In the genomic region with DNA sequence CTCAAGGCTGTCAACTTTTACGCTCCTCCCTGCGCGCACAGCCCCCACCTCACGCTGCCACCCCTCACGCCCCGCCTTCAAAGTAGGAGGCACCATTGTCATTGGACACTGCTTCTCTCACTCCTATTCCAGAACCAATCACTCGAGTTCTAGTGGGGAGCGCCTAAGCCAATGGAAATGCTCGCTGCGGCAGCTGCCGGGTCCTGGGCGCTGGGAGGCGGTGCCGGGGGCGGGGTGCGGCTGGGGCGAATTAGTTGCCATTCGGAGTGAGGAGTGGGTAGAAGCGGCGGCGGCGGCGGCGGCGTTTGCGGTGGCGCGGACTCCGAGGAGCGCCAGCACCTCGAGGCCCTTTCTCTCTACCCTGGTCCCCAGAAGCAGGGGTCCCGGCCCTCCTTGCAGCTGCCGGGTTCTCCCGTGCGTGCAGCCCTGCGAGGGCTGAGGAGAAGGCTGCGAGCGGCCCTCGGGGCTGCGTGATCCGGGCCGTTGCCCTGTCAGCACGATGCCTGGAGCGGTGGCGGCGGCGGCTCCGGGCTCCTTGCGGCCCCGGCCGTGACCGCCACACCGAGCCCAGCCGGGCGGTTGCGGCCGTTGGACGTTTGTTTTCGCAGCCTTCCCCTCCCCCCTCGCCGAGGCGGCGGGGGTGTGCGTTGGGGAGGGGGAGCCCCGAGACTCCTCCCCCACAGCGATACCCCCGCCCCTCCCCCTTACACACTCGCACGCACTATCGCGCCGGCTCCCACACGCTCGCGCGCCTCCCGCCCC, we compare ENCODE assay signal across 8 cellular contexts. TPM values are rescaled to one million over a fixed set of nuclear protein-coding genes. Genes with fewer than 3 reads are reported as not detected.
DNase-seq lines count a peak whose midpoint lies in the region; TF ChIP-seq lines count a peak whose summit lies in the region.

Gene GLCCI1, plus strand, starts transcription at position 253 of the 762 bp plus-strand sequence. CDS start 555 bp downstream, outside the sequence.

- H2AFZ ChIP-seq in MM.1S (ENCODE audit: low read length) (peak within 1 kb of the TSS; percentile 40), neural cell (ENCODE audit: low read depth, low read length) (peak within 1 kb of the TSS; percentile 46)

- H3K27me3 ChIP-seq in HAP-1 (ENCODE audit: low read depth), result no peaks in the 10 kb centered on the region
- H3K27me3 ChIP-seq in MM.1S (replicated peaks; ENCODE audit: insufficient read depth, low read length), result no peaks in the 10 kb centered on the region
- no peaks in the 10 kb centered on the region for H3K27me3 ChIP-seq in neural cell (ENCODE audit: insufficient read depth, low read depth, low read length)
- H3K27me3 ChIP-seq in stomach, result no peaks in the 10 kb centered on the region

- TF ChIP-seq EP300 in neural cell (conservative IDR thresholded peaks at IDR 0.05; ENCODE audit: poor library complexity, severe bottlenecking) (peak; percentile 63), stomach (IDR thresholded peaks at IDR 0.05) (no peak)

- H3K27ac ChIP-seq in MM.1S (ENCODE audit: low read length) (peak within 1 kb of the TSS; percentile 83), neural cell (ENCODE audit: low read length) (peak within 1 kb of the TSS; percentile 91), stomach (peak within 1 kb of the TSS; percentile 96 to 99 (median 98))

- in situ Hi-C loops in HAP-1 (cut with MboI; ENCODE audit: low sequenced_read_pairs), result no loop called here

- H3K9me3 ChIP-seq in ES-I3 (ENCODE audit: control insufficient read depth, insufficient read depth, low read length) (no peaks in the 10 kb centered on the region), HAP-1 (no peaks in the 10 kb centered on the region), MM.1S (replicated peaks; ENCODE audit: insufficient read depth, low read length) (no peaks in the 10 kb centered on the region), neural cell (ENCODE audit: low read length) (no peaks in the 10 kb centered on the region), stomach (no peaks in the 10 kb centered on the region)

- peak within 1 kb of the TSS; percentile 69 for H3K4me2 ChIP-seq in MM.1S (ENCODE audit: low read depth, low read length)
- H3K4me2 ChIP-seq in neural cell (ENCODE audit: low read length), result peak within 1 kb of the TSS; percentile 57

- no peaks in the 10 kb centered on the region for H3K36me3 ChIP-seq in ES-I3 (ENCODE audit: insufficient read depth, low read length)
- H3K36me3 ChIP-seq in HAP-1 (replicated peaks), result no peaks in the 10 kb centered on the region
- no peaks in the 10 kb centered on the region for H3K36me3 ChIP-seq in MM.1S (replicated peaks; ENCODE audit: insufficient read depth, low read length)
- H3K36me3 ChIP-seq in neural cell (ENCODE audit: insufficient read depth, low read length), result no peaks in the 10 kb centered on the region
- H3K36me3 ChIP-seq in stomach, result no peaks in the 10 kb centered on the region

- TF ChIP-seq CTCF in MM.1S (IDR thresholded peaks at IDR 0.05; ENCODE audit: low read length) (no peak), fibroblast of villous mesenchyme (IDR thresholded peaks at IDR 0.05; ENCODE audit: insufficient read depth, low read depth, low read length) (no peak), neural cell (IDR thresholded peaks at IDR 0.05; ENCODE audit: poor library complexity, severe bottlenecking) (peak; percentile 36), stomach (IDR thresholded peaks at IDR 0.05) (no peak)

- H3K79me2 ChIP-seq in MM.1S (ENCODE audit: low read length) (peaks cover 47% of the 10 kb centered on the region), neural cell (replicated peaks; ENCODE audit: insufficient read depth, low read length) (peaks cover 35% of the 10 kb centered on the region)

- intact Hi-C loops in stomach (cut with DNase I; ENCODE audit: low total_unique reads), result no loop called here

- H3K4me1 ChIP-seq in ES-I3 (ENCODE audit: insufficient read depth, low read length), result peaks cover 25% of the 10 kb centered on the region
- H3K4me1 ChIP-seq in HAP-1, result peaks cover 16% of the 10 kb centered on the region
- H3K4me1 ChIP-seq in MM.1S (ENCODE audit: low read length), result peaks cover 31% of the 10 kb centered on the region; the same call in 1 of the 2 replicates
- H3K4me1 ChIP-seq in stomach, result peaks cover 0 to 43% (median 26%) of the 10 kb centered on the region in 4 donors

- H4K20me1 ChIP-seq in MM.1S (ENCODE audit: insufficient read depth, low read length) (peaks cover 6% of the 10 kb centered on the region; the same call in 1 of the 2 replicates), neural cell (ENCODE audit: insufficient read depth) (no peaks in the 10 kb centered on the region)

- H3K9ac ChIP-seq in ES-I3 (ENCODE audit: low read depth, low read length) (peak within 1 kb of the TSS; percentile 86), MM.1S (ENCODE audit: low read length) (peak within 1 kb of the TSS; percentile 90), neural cell (ENCODE audit: low read length) (peak within 1 kb of the TSS; percentile 94)

- H3F3A ChIP-seq in MM.1S (ENCODE audit: insufficient read depth, low read length) (peaks cover 39% of the 10 kb centered on the region), neural cell (ENCODE audit: insufficient read depth, low read length, poor library complexity, severe bottlenecking) (no peaks in the 10 kb centered on the region)

- peak in 2 of 4 donors; percentile 82 to 86 for TF ChIP-seq POLR2A in stomach (IDR thresholded peaks at IDR 0.05)

- H3K9me2 ChIP-seq in MM.1S (replicated peaks; ENCODE audit: insufficient read depth, low read length), result no peaks in the 10 kb centered on the region
- H3K9me2 ChIP-seq in neural cell (ENCODE audit: insufficient read depth, low read length), result no peaks in the 10 kb centered on the region

- no peak for TF ChIP-seq RAD21 in neural cell (conservative IDR thresholded peaks at IDR 0.05)

- WGBS in stomach, 5 donors, result 0 to 1% (median 0%) methylated on average over 40 to 77 of the region's 77 CpGs

- peak; percentile 98 to 99 for DNase-seq in HAP-1 (ENCODE audit: low spot score in 2 of 2)
- peak; percentile 99 for DNase-seq in MM.1S
- DNase-seq in SIG-M5 (lab: John Stamatoyannopoulos, UW), result peak; percentile 75
- peak; percentile 95 for DNase-seq in activated gamma-delta T cell (lab: John Stamatoyannopoulos, UW)
- DNase-seq in fibroblast of villous mesenchyme (ENCODE audit: low read depth), result peak; percentile 96
- DNase-seq in stomach, result peak; percentile 96

- H3K4me3 ChIP-seq in HAP-1, result peak within 1 kb of the TSS; percentile 65
- H3K4me3 ChIP-seq in MM.1S (ENCODE audit: low read length), result peak within 1 kb of the TSS; percentile 84
- H3K4me3 ChIP-seq in fibroblast of villous mesenchyme (ENCODE audit: low read depth, low read length), result peak within 1 kb of the TSS; percentile 88
- peak within 1 kb of the TSS; percentile 88 for H3K4me3 ChIP-seq in neural cell (ENCODE audit: low read length)
- peak within 1 kb of the TSS; percentile 89 to 98 (median 95) for H3K4me3 ChIP-seq in stomach

TF ChIP-seq in neural cell, 6 proteins besides CTCF, POLR2A, EP300 and RAD21:
- TF ChIP-seq, protein P1, sequence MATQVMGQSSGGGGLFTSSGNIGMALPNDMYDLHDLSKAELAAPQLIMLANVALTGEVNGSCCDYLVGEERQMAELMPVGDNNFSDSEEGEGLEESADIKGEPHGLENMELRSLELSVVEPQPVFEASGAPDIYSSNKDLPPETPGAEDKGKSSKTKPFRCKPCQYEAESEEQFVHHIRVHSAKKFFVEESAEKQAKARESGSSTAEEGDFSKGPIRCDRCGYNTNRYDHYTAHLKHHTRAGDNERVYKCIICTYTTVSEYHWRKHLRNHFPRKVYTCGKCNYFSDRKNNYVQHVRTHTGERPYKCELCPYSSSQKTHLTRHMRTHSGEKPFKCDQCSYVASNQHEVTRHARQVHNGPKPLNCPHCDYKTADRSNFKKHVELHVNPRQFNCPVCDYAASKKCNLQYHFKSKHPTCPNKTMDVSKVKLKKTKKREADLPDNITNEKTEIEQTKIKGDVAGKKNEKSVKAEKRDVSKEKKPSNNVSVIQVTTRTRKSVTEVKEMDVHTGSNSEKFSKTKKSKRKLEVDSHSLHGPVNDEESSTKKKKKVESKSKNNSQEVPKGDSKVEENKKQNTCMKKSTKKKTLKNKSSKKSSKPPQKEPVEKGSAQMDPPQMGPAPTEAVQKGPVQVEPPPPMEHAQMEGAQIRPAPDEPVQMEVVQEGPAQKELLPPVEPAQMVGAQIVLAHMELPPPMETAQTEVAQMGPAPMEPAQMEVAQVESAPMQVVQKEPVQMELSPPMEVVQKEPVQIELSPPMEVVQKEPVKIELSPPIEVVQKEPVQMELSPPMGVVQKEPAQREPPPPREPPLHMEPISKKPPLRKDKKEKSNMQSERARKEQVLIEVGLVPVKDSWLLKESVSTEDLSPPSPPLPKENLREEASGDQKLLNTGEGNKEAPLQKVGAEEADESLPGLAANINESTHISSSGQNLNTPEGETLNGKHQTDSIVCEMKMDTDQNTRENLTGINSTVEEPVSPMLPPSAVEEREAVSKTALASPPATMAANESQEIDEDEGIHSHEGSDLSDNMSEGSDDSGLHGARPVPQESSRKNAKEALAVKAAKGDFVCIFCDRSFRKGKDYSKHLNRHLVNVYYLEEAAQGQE (IDR thresholded peaks at IDR 0.05; ENCODE audit: borderline replicate concordance), result peak; percentile 84
- TF ChIP-seq MXI1 (conservative IDR thresholded peaks at IDR 0.05; ENCODE audit: poor library complexity, severe bottlenecking) (peak; percentile 76), SMC3 (conservative IDR thresholded peaks at IDR 0.05; ENCODE audit: poor library complexity) (peak; percentile 50), POLR2AphosphoS5 (IDR thresholded peaks at IDR 0.05) (peak; percentile 98), TAF1 (IDR thresholded peaks at IDR 0.05; ENCODE audit: low read depth) (peak; percentile 97), EZH2 (IDR thresholded peaks at IDR 0.05; ENCODE audit: borderline replicate concordance, insufficient read depth, low read length, poor library complexity, severe bottlenecking) (no peak)
TF ChIP-seq in neural cell: peak in this region for 5.

RNA-seq across cellular contexts. Expression of gene GLCCI1, which starts in this region (rescaled TPM):
- total RNA-seq in fibroblast of villous mesenchyme (6.4 and 6.9 TPM in 2 replicates), stomach (10 to 100 TPM in 4 of 5 donors, 1 to 10 TPM in 1; 4.6 to 60.9 (median 26.6) TPM)
- polyA plus RNA-seq in neural cell (37.2 and 38.4 TPM in 2 replicates), stomach (1 to 10 TPM; 2.6 to 3.2 (median 3.0) TPM)
- polyA minus RNA-seq in neural cell, result 48.5 and 48.9 TPM in 2 replicates

Comparison
In these comparisons a context has a peak if more than half of its experiments do, and no peak if none do; other contexts are left out.
1. Peak in every context shown above with its lines: DNase-seq, H3K4me3 ChIP-seq and H3K27ac ChIP-seq.